ENCODE assay signal across 1 cellular context in the genomic region with DNA sequence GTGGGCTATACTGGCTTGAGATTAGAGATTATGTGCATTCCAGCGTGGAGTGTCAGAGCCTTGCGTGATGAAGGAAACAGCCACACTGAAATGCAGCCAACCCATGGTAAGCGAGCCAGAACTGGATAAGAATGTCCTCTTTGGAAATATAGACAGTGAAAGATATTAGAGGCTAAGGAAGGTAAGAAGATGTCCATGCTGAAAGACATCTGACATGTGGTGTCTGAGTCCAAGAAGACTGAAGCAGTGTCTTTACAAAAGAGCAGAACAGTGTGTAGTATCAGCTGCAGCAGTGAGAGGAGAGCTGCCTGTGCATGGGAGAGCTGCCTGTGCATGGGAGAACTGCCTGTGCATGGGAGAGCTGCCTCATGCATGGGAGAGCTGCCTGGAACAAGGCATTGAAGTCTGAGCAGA.
TF ChIP-seq lines count a peak whose summit lies in the region.

No MANE protein-coding gene starts in this region.

TF ChIP-seq in SK-N-SH, 30 proteins besides CTCF, POLR2A, EP300 and RAD21 (continued from another document):
- TF ChIP-seq, protein P1, sequence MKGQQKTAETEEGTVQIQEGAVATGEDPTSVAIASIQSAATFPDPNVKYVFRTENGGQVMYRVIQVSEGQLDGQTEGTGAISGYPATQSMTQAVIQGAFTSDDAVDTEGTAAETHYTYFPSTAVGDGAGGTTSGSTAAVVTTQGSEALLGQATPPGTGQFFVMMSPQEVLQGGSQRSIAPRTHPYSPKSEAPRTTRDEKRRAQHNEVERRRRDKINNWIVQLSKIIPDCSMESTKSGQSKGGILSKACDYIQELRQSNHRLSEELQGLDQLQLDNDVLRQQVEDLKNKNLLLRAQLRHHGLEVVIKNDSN (IDR thresholded peaks at IDR 0.05; ENCODE audit: borderline replicate concordance, low read depth): no peak
- no peak for TF ChIP-seq FOXM1 (IDR thresholded peaks at IDR 0.05; ENCODE audit: low read depth)
- TF ChIP-seq, protein P2, sequence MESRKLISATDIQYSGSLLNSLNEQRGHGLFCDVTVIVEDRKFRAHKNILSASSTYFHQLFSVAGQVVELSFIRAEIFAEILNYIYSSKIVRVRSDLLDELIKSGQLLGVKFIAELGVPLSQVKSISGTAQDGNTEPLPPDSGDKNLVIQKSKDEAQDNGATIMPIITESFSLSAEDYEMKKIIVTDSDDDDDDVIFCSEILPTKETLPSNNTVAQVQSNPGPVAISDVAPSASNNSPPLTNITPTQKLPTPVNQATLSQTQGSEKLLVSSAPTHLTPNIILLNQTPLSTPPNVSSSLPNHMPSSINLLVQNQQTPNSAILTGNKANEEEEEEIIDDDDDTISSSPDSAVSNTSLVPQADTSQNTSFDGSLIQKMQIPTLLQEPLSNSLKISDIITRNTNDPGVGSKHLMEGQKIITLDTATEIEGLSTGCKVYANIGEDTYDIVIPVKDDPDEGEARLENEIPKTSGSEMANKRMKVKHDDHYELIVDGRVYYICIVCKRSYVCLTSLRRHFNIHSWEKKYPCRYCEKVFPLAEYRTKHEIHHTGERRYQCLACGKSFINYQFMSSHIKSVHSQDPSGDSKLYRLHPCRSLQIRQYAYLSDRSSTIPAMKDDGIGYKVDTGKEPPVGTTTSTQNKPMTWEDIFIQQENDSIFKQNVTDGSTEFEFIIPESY (IDR thresholded peaks at IDR 0.05; ENCODE audit: borderline replicate concordance, low read depth): no peak
- TF ChIP-seq, protein P3, sequence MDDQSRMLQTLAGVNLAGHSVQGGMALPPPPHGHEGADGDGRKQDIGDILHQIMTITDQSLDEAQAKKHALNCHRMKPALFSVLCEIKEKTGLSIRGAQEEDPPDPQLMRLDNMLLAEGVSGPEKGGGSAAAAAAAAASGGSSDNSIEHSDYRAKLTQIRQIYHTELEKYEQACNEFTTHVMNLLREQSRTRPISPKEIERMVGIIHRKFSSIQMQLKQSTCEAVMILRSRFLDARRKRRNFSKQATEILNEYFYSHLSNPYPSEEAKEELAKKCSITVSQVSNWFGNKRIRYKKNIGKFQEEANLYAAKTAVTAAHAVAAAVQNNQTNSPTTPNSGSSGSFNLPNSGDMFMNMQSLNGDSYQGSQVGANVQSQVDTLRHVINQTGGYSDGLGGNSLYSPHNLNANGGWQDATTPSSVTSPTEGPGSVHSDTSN (IDR thresholded peaks at IDR 0.05): no peak
- no peak for TF ChIP-seq EZH2phosphoT487 (IDR thresholded peaks at IDR 0.05; ENCODE audit: borderline replicate concordance, low read depth)
- no peak for TF ChIP-seq NFIC (IDR thresholded peaks at IDR 0.05; ENCODE audit: borderline replicate concordance)
- TF ChIP-seq, protein P4, sequence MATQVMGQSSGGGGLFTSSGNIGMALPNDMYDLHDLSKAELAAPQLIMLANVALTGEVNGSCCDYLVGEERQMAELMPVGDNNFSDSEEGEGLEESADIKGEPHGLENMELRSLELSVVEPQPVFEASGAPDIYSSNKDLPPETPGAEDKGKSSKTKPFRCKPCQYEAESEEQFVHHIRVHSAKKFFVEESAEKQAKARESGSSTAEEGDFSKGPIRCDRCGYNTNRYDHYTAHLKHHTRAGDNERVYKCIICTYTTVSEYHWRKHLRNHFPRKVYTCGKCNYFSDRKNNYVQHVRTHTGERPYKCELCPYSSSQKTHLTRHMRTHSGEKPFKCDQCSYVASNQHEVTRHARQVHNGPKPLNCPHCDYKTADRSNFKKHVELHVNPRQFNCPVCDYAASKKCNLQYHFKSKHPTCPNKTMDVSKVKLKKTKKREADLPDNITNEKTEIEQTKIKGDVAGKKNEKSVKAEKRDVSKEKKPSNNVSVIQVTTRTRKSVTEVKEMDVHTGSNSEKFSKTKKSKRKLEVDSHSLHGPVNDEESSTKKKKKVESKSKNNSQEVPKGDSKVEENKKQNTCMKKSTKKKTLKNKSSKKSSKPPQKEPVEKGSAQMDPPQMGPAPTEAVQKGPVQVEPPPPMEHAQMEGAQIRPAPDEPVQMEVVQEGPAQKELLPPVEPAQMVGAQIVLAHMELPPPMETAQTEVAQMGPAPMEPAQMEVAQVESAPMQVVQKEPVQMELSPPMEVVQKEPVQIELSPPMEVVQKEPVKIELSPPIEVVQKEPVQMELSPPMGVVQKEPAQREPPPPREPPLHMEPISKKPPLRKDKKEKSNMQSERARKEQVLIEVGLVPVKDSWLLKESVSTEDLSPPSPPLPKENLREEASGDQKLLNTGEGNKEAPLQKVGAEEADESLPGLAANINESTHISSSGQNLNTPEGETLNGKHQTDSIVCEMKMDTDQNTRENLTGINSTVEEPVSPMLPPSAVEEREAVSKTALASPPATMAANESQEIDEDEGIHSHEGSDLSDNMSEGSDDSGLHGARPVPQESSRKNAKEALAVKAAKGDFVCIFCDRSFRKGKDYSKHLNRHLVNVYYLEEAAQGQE (IDR thresholded peaks at IDR 0.05; ENCODE audit: low read depth, low read length): no peak
- TF ChIP-seq TEAD4 (IDR thresholded peaks at IDR 0.05; ENCODE audit: borderline replicate concordance, insufficient read depth): no peak
- TF ChIP-seq NRF1 (IDR thresholded peaks at IDR 0.05; ENCODE audit: low read depth, low read length): no peak
- no peak for TF ChIP-seq JUND (IDR thresholded peaks at IDR 0.05)
- TF ChIP-seq RCOR1 (IDR thresholded peaks at IDR 0.05; ENCODE audit: low read length): no peak
- no peak for TF ChIP-seq CHD2 (IDR thresholded peaks at IDR 0.05; ENCODE audit: low read length, partially characterized antibody)
TF ChIP-seq in SK-N-SH: peak in this region for 0.
